ENCODE assay signal across 13 cellular contexts in the genomic region with DNA sequence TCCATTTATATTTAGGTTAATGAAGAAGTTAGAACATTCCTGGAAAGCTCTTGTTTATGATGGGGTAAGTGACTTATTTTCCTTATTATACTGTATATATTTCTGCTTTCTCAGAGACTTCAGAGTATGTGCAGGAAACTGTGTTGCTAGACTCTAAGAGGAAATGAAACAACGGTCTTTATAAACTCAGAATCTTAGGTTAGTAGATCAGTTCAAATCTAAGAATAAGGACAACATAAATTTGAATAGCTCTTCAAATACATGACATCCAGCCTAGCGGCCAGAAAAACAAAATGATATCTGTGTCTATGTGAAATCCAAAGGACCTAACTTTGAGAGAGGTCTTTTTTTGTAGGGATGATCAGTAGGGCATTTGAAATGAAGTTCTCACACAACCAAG.
DNase-seq lines count a peak whose midpoint lies in the region; ATAC-seq and TF ChIP-seq lines count a peak whose summit lies in the region.
"Had no signal": no experiment of that assay in that cellular context is flagged by ENCODE, and none has a peak within 500 bp of the region (broad histone marks: within the 10 kb centered on the region; RNA-seq: fewer than 3 reads in every experiment).

No MANE protein-coding gene starts in this region.

- H3K9me3 Mint-ChIP-seq in Calu3 (ENCODE audit: low read depth, unreplicated experiment) = no peaks in the 10 kb centered on the region
- H3K9me3 Mint-ChIP-seq: activated naive CD8-positive, alpha-beta T cell treated with anti-CD3 and anti-CD28 coated beads, Interleukin-2, amount 10 ng/mL, durations not matched to agents 7 days and 5 days; CD8-positive, alpha-beta memory T cell had no signal

- no peak for TF ChIP-seq POLR2A in uterus (IDR thresholded peaks at IDR 0.05)

- H3K36me3 Mint-ChIP-seq in Calu3 (ENCODE audit: insufficient read depth, unreplicated experiment) = no peaks in the 10 kb centered on the region
- H3K36me3 Mint-ChIP-seq: activated naive CD8-positive, alpha-beta T cell treated with anti-CD3 and anti-CD28 coated beads, Interleukin-2, amount 10 ng/mL, durations not matched to agents 7 days and 5 days; CD8-positive, alpha-beta memory T cell had no signal

- H3K4me3 ChIP-seq in left lung (no peak overlapping the region), uterus (no peak overlapping the region)
- H3K4me3 ChIP-seq: colonic mucosa had no signal

- no peaks in the 10 kb centered on the region for H3K4me1 Mint-ChIP-seq in Calu3 (ENCODE audit: low read depth, unreplicated experiment)
- H3K4me1 Mint-ChIP-seq: CD8-positive, alpha-beta memory T cell had no signal

- CTCF ChIA-PET in Calu3 (lab: Charles Lee) = no interaction called here

- H3K27me3 ChIP-seq in left lung = no peaks in the 10 kb centered on the region
- no peaks in the 10 kb centered on the region for H3K27me3 ChIP-seq in uterus
- H3K27me3 ChIP-seq: colonic mucosa had no signal

- H3K36me3 ChIP-seq in left lung (peaks cover 0 to 4% of the 10 kb centered on the region in 2 donors), uterus (no peaks in the 10 kb centered on the region)
- H3K36me3 ChIP-seq: colonic mucosa had no signal

- no peak overlapping the region for H3K4me3 Mint-ChIP-seq in Calu3 (ENCODE audit: low read depth, unreplicated experiment)
- H3K4me3 Mint-ChIP-seq: activated naive CD8-positive, alpha-beta T cell treated with anti-CD3 and anti-CD28 coated beads, Interleukin-2, amount 10 ng/mL, durations not matched to agents 7 days and 5 days; CD8-positive, alpha-beta memory T cell had no signal

- ATAC-seq in GM18519 (IDR thresholded peaks at IDR 0.05; ENCODE audit: low FRiP score, unreplicated experiment) (peak; percentile 50), GM21526 (IDR thresholded peaks at IDR 0.05; ENCODE audit: low FRiP score, unreplicated experiment) (peak; percentile 55), HG03378 (IDR thresholded peaks at IDR 0.05; ENCODE audit: unreplicated experiment) (peak; percentile 54), left lung (peak; percentile 26)

- H3K27ac ChIP-seq in left lung (no peak overlapping the region), uterus (no peak overlapping the region)
- H3K27ac ChIP-seq: colonic mucosa had no signal

- no peak overlapping the region for H3K27ac Mint-ChIP-seq in Calu3 (ENCODE audit: unreplicated experiment)
- H3K27ac Mint-ChIP-seq: activated naive CD8-positive, alpha-beta T cell treated with anti-CD3 and anti-CD28 coated beads, Interleukin-2, amount 10 ng/mL, durations not matched to agents 7 days and 5 days; CD8-positive, alpha-beta memory T cell had no signal

- DNase-seq in left lung (no peak), Calu3 (no peak), uterus (no peak), AG08395 (ENCODE audit: low spot score) (no peak), NCI-H1417 (lab: John Stamatoyannopoulos, UW) (no peak)
- DNase-seq: activated naive CD8-positive, alpha-beta T cell treated with anti-CD3 and anti-CD28 coated beads, Interleukin-2, amount 10 ng/mL, durations not matched to agents 7 days and 5 days; CD8-positive, alpha-beta memory T cell; colonic mucosa; NCI-H2029; stimulated activated CD4-positive, alpha-beta T cell treated with anti-CD3 and anti-CD28 coated beads, Interleukin-4, amount 100 ng/mL, for 1 hour had no signal

- H3K4me1 ChIP-seq in left lung (no peaks in the 10 kb centered on the region), uterus (no peaks in the 10 kb centered on the region)
- H3K4me1 ChIP-seq: colonic mucosa had no signal

- H3K9me3 ChIP-seq in left lung = no peaks in the 10 kb centered on the region
- H3K9me3 ChIP-seq in uterus = no peaks in the 10 kb centered on the region
- H3K9me3 ChIP-seq: colonic mucosa had no signal

- intact Hi-C loops in left lung (cut with DNase I) = no loop called here
- intact Hi-C loops in Calu3 (cut with micrococcal nuclease; ENCODE audit: unreplicated experiment) = no loop called here
- intact Hi-C loops in uterus (cut with DNase I; ENCODE audit: low total_unique reads) = no loop called here

- no peaks in the 10 kb centered on the region for H3K27me3 Mint-ChIP-seq in Calu3 (ENCODE audit: unreplicated experiment)

- BruUV-seq in Calu3 (replicated peaks; lab: Mats Ljungman, UMichigan) = no TSS peak

- no peak for TF ChIP-seq CTCF in left lung (IDR thresholded peaks at IDR 0.05)
- TF ChIP-seq CTCF in Calu3 (IDR thresholded peaks at IDR 0.05; ENCODE audit: unreplicated experiment) = no peak
- no peak for TF ChIP-seq CTCF in uterus (IDR thresholded peaks at IDR 0.05)
